Comparison of ENCODE assay signal across 1 cellular context in the genomic region with DNA sequence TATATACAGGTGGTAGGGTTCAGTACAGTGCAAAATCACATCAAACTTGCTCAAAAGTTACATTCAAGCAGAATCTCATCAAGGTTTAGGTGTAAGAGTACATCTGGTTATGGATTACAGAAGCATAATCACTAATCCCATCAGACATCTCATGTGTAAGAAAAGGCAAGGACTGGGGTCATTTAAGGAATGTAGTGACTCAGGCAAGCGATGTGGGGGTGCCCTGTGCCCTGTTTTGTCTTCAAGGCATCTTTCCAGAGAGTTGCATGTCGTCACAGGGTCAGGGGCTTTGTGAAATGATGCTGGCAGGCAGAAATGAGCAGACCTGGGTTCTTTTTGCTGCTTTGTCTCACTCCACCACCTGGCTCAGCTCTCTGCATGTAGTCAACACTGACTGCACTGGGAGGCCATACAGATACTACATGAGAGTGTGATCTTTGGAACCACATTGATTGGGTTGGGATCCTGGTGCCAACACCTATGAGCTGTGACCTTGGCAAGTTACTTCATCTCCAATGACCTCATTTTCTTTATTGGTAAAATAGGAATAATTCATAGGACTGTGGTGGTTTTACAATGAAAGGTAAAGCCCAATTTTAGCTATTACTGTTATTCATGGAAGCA.
TF ChIP-seq lines count a peak whose summit lies in the region.

No MANE protein-coding gene starts in this region.

TF ChIP-seq in HepG2, 621 proteins besides CTCF, POLR2A, EP300 and RAD21 (continued from another document):
- TF ChIP-seq, protein P1, sequence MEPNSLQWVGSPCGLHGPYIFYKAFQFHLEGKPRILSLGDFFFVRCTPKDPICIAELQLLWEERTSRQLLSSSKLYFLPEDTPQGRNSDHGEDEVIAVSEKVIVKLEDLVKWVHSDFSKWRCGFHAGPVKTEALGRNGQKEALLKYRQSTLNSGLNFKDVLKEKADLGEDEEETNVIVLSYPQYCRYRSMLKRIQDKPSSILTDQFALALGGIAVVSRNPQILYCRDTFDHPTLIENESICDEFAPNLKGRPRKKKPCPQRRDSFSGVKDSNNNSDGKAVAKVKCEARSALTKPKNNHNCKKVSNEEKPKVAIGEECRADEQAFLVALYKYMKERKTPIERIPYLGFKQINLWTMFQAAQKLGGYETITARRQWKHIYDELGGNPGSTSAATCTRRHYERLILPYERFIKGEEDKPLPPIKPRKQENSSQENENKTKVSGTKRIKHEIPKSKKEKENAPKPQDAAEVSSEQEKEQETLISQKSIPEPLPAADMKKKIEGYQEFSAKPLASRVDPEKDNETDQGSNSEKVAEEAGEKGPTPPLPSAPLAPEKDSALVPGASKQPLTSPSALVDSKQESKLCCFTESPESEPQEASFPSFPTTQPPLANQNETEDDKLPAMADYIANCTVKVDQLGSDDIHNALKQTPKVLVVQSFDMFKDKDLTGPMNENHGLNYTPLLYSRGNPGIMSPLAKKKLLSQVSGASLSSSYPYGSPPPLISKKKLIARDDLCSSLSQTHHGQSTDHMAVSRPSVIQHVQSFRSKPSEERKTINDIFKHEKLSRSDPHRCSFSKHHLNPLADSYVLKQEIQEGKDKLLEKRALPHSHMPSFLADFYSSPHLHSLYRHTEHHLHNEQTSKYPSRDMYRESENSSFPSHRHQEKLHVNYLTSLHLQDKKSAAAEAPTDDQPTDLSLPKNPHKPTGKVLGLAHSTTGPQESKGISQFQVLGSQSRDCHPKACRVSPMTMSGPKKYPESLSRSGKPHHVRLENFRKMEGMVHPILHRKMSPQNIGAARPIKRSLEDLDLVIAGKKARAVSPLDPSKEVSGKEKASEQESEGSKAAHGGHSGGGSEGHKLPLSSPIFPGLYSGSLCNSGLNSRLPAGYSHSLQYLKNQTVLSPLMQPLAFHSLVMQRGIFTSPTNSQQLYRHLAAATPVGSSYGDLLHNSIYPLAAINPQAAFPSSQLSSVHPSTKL (CRISPR knock-in tag; IDR thresholded peaks at IDR 0.05) = peak; percentile 66
- TF ChIP-seq CEBPG (CRISPR knock-in tag; IDR thresholded peaks at IDR 0.05) = peak; percentile 18; the same call in 1 of the 2 replicates
- TF ChIP-seq, protein P2, sequence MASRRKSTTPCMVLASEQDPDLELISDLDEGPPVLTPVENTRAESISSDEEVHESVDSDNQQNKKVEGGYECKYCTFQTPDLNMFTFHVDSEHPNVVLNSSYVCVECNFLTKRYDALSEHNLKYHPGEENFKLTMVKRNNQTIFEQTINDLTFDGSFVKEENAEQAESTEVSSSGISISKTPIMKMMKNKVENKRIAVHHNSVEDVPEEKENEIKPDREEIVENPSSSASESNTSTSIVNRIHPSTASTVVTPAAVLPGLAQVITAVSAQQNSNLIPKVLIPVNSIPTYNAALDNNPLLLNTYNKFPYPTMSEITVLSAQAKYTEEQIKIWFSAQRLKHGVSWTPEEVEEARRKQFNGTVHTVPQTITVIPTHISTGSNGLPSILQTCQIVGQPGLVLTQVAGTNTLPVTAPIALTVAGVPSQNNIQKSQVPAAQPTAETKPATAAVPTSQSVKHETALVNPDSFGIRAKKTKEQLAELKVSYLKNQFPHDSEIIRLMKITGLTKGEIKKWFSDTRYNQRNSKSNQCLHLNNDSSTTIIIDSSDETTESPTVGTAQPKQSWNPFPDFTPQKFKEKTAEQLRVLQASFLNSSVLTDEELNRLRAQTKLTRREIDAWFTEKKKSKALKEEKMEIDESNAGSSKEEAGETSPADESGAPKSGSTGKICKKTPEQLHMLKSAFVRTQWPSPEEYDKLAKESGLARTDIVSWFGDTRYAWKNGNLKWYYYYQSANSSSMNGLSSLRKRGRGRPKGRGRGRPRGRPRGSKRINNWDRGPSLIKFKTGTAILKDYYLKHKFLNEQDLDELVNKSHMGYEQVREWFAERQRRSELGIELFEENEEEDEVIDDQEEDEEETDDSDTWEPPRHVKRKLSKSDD (CRISPR knock-in tag; IDR thresholded peaks at IDR 0.05; ENCODE audit: low read depth) = no peak
- TF ChIP-seq ZNF17 (CRISPR knock-in tag; IDR thresholded peaks at IDR 0.05) = no peak
- TF ChIP-seq ONECUT2 (CRISPR knock-in tag; IDR thresholded peaks at IDR 0.05) = peak; percentile 80
- TF ChIP-seq PITX1 (CRISPR knock-in tag; IDR thresholded peaks at IDR 0.05) = no peak
- TF ChIP-seq, protein P3, sequence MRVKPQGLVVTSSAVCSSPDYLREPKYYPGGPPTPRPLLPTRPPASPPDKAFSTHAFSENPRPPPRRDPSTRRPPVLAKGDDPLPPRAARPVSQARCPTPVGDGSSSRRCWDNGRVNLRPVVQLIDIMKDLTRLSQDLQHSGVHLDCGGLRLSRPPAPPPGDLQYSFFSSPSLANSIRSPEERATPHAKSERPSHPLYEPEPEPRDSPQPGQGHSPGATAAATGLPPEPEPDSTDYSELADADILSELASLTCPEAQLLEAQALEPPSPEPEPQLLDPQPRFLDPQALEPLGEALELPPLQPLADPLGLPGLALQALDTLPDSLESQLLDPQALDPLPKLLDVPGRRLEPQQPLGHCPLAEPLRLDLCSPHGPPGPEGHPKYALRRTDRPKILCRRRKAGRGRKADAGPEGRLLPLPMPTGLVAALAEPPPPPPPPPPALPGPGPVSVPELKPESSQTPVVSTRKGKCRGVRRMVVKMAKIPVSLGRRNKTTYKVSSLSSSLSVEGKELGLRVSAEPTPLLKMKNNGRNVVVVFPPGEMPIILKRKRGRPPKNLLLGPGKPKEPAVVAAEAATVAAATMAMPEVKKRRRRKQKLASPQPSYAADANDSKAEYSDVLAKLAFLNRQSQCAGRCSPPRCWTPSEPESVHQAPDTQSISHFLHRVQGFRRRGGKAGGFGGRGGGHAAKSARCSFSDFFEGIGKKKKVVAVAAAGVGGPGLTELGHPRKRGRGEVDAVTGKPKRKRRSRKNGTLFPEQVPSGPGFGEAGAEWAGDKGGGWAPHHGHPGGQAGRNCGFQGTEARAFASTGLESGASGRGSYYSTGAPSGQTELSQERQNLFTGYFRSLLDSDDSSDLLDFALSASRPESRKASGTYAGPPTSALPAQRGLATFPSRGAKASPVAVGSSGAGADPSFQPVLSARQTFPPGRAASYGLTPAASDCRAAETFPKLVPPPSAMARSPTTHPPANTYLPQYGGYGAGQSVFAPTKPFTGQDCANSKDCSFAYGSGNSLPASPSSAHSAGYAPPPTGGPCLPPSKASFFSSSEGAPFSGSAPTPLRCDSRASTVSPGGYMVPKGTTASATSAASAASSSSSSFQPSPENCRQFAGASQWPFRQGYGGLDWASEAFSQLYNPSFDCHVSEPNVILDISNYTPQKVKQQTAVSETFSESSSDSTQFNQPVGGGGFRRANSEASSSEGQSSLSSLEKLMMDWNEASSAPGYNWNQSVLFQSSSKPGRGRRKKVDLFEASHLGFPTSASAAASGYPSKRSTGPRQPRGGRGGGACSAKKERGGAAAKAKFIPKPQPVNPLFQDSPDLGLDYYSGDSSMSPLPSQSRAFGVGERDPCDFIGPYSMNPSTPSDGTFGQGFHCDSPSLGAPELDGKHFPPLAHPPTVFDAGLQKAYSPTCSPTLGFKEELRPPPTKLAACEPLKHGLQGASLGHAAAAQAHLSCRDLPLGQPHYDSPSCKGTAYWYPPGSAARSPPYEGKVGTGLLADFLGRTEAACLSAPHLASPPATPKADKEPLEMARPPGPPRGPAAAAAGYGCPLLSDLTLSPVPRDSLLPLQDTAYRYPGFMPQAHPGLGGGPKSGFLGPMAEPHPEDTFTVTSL (CRISPR knock-in tag; IDR thresholded peaks at IDR 0.05; ENCODE audit: borderline replicate concordance) = 0 out of 2 replicates have a peak, but pooled peaks have one; percentile 35
- TF ChIP-seq GATAD1 (CRISPR knock-in tag; IDR thresholded peaks at IDR 0.05) = 0 out of 2 replicates have a peak, but pooled peaks have one; percentile 21
- TF ChIP-seq ZNF605 (CRISPR knock-in tag; IDR thresholded peaks at IDR 0.05) = no peak
- no peak for TF ChIP-seq ZFY (CRISPR knock-in tag; IDR thresholded peaks at IDR 0.05)
